Comparison of ENCODE assay signal across 23 cellular contexts in genomic region chr10:107647462-107647861, GRCh38.
"Had no signal": no experiment of that assay in that cellular context is flagged by ENCODE, and none has a peak within 500 bp of the region (broad histone marks: within the 10 kb centered on the region; RNA-seq: fewer than 3 reads in every experiment).

No MANE protein-coding gene starts in this region.

- H2AFZ ChIP-seq: hepatocyte had no signal

- H3K27me3 Mint-ChIP-seq: activated naive CD8-positive, alpha-beta T cell treated with anti-CD3 and anti-CD28 coated beads for 36 hours; stimulated activated naive CD8-positive, alpha-beta T cell treated with anti-CD3 and anti-CD28 coated beads, Interleukin-15, Interleukin-2, amounts not matched to agents 100 ng/mL and 50 ng/mL, for 24 hours had no signal

- H3K36me3 Mint-ChIP-seq: activated naive CD8-positive, alpha-beta T cell treated with anti-CD3 and anti-CD28 coated beads for 36 hours; immature natural killer cell; WTC11 had no signal

- H3K36me3 ChIP-seq: lower lobe of right lung, pancreas, thyroid gland had no signal

- DNase-seq: activated CD4-positive, alpha-beta T cell treated with anti-CD3 and anti-CD28 coated beads for 4 hours; activated CD4-positive, alpha-beta T cell treated with anti-CD3 and anti-CD28 coated beads, Interleukin-2, amount 50 U/mL, for 48 hours; activated CD8-positive, alpha-beta memory T cell treated with anti-CD3 and anti-CD28 coated beads, Interleukin-2, amount 50 U/mL, for 48 hours; activated naive CD4-positive, alpha-beta T cell treated with Interleukin-2 at 50 U/mL for 16 hours; activated naive CD8-positive, alpha-beta T cell treated with anti-CD3 and anti-CD28 coated beads for 36 hours; activated T-cell treated with anti-CD3 and anti-CD28 coated beads, Interleukin-2, amount 50 U/mL, for 4 hours; central memory CD4-positive, alpha-beta T cell; effector memory CD4-positive, alpha-beta T cell; foreskin keratinocyte; immature natural killer cell; lower lobe of right lung; mesendoderm; mucosa of descending colon; nephron progenitor cell; pancreas; right cardiac atrium; substantia nigra; thyroid gland had no signal

- H3K4me1 Mint-ChIP-seq: activated naive CD8-positive, alpha-beta T cell treated with anti-CD3 and anti-CD28 coated beads for 36 hours; immature natural killer cell; nephron progenitor cell; WTC11 had no signal

- H3K27ac Mint-ChIP-seq: activated naive CD8-positive, alpha-beta T cell treated with anti-CD3 and anti-CD28 coated beads for 36 hours; activated T-helper 2 cell treated with anti-CD3 and anti-CD28 coated beads, Interferon-gamma antibody, Interleukin-2, Interleukin-4, amounts not matched to agents 10 μg/mL and 5 μg/mL and 100 μg/mL, durations not matched to agents 14 hours and 24 hours and 36 hours; immature natural killer cell; nephron progenitor cell; stimulated activated naive CD8-positive, alpha-beta T cell treated with anti-CD3 and anti-CD28 coated beads, Interleukin-15, Interleukin-2, amounts not matched to agents 100 ng/mL and 50 ng/mL, for 24 hours; WTC11 had no signal

- H3K4me3 ChIP-seq: hepatocyte, lower lobe of right lung, mucosa of descending colon, pancreas, thyroid gland had no signal

- H3K9me3 Mint-ChIP-seq: activated naive CD8-positive, alpha-beta T cell treated with anti-CD3 and anti-CD28 coated beads for 36 hours; nephron progenitor cell; WTC11 had no signal

- H3K27me3 ChIP-seq: foreskin keratinocyte, hepatocyte, pancreas, thyroid gland had no signal

- H3K79me2 ChIP-seq: hepatocyte had no signal

- H3K4me2 ChIP-seq: hepatocyte had no signal

- ATAC-seq: activated T-cell treated with anti-CD3 and anti-CD28 coated beads, Interleukin-2, amount 50 U/mL, for 4 hours; foreskin keratinocyte; left lobe of liver; lower lobe of right lung; mucosa of descending colon; pancreas; right cardiac atrium; WTC11 had no signal

- H3K9me3 ChIP-seq: lower lobe of right lung, mucosa of descending colon, pancreas, thyroid gland had no signal

- H3K4me3 Mint-ChIP-seq: activated naive CD8-positive, alpha-beta T cell treated with anti-CD3 and anti-CD28 coated beads for 36 hours; activated T-cell treated with anti-CD3 and anti-CD28 coated beads, Interleukin-2, amount 50 U/mL, for 4 hours; immature natural killer cell; nephron progenitor cell; stimulated activated naive CD8-positive, alpha-beta T cell treated with anti-CD3 and anti-CD28 coated beads, Interleukin-15, Interleukin-2, amounts not matched to agents 100 ng/mL and 50 ng/mL, for 24 hours; WTC11 had no signal

- H3K4me1 ChIP-seq: foreskin keratinocyte, lower lobe of right lung, pancreas, thyroid gland had no signal

- H3K27ac ChIP-seq: foreskin keratinocyte, hepatocyte, lower lobe of right lung, pancreas, thyroid gland had no signal
